ENCODE assay signal across 8 cellular contexts in genomic region chr13:19959831-19960672, GRCh38. TPM values are rescaled to one million over a fixed set of nuclear protein-coding genes. Genes with fewer than 3 reads are reported as not detected.
DNase-seq lines count a peak whose midpoint lies in the region; ATAC-seq and TF ChIP-seq lines count a peak whose summit lies in the region.

No MANE protein-coding gene starts in this region.

- no peaks in the 10 kb centered on the region for H3K27me3 ChIP-seq in CD4-positive, alpha-beta T cell (ENCODE audit: control insufficient read depth, insufficient read depth, low read length)
- H3K27me3 ChIP-seq in lower lobe of right lung (ENCODE audit: low read depth) = no peaks in the 10 kb centered on the region

- peak overlapping the region; percentile 98 for H3K4me3 Mint-ChIP-seq in CD4-positive, alpha-beta T cell
- peak overlapping the region; percentile 94 for H3K4me3 Mint-ChIP-seq in activated CD4-positive, alpha-beta memory T cell treated with anti-CD3 and anti-CD28 coated beads for 36 hours

- H3K4me3 ChIP-seq in lower lobe of right lung = peak overlapping the region; percentile 83

- H3K9me3 ChIP-seq in CD4-positive, alpha-beta T cell (ENCODE audit: control insufficient read depth, low read length) = no peaks in the 10 kb centered on the region
- H3K9me3 ChIP-seq in lower lobe of right lung = no peaks in the 10 kb centered on the region

- peaks cover 28% of the 10 kb centered on the region for H3K4me1 Mint-ChIP-seq in CD4-positive, alpha-beta T cell (ENCODE audit: low read depth)
- peaks cover 35% of the 10 kb centered on the region for H3K4me1 Mint-ChIP-seq in activated CD4-positive, alpha-beta memory T cell treated with anti-CD3 and anti-CD28 coated beads for 36 hours (ENCODE audit: low read depth)

- H3K36me3 ChIP-seq in lower lobe of right lung = peaks cover 3% of the 10 kb centered on the region

- POLR2A ChIA-PET in CD4-positive, alpha-beta T cell (lab: Charles Lee) = interaction anchor here (0.8 to 1.1 kb wide), 5 partner anchors 9 to 326 kb away, joined by 3 to 31 read pairs (median 4); partner anchors contain the start of genes MPHOSPH8, PSPC1 and ZMYM5
- POLR2A ChIA-PET in activated CD4-positive, alpha-beta memory T cell treated with anti-CD3 and anti-CD28 coated beads for 36 hours (lab: Charles Lee) = interaction anchor here (0.8 to 1.0 kb wide), 2 partner anchors 24 to 96 kb away, joined by 4 to 5 read pairs; partner anchors contain the start of gene ZMYM5

- peak; percentile 87 for TF ChIP-seq CTCF in CD4-positive, alpha-beta T cell (IDR thresholded peaks at IDR 0.05)
- TF ChIP-seq CTCF in lower lobe of right lung (IDR thresholded peaks at IDR 0.05) = peak; percentile 90

- CTCF ChIA-PET in CD4-positive, alpha-beta T cell (lab: Charles Lee) = interaction anchor here (0.7 to 1.5 kb wide), 17 partner anchors 9 to 326 kb away, joined by 3 to 12 read pairs (median 5); partner anchors contain the start of genes MPHOSPH8 and ZMYM5
- CTCF ChIA-PET in activated CD4-positive, alpha-beta memory T cell treated with anti-CD3 and anti-CD28 coated beads for 36 hours (lab: Charles Lee) = interaction anchor here (0.6 to 1.1 kb wide), 8 partner anchors 10 to 202 kb away, joined by 3 to 15 read pairs (median 6); partner anchors contain the start of gene ZMYM5

- H3K27ac Mint-ChIP-seq in CD4-positive, alpha-beta T cell = peak overlapping the region; percentile 99
- peak overlapping the region; percentile 96 for H3K27ac Mint-ChIP-seq in activated CD4-positive, alpha-beta memory T cell treated with anti-CD3 and anti-CD28 coated beads for 36 hours

- peak overlapping the region; percentile 93 for H3K27ac ChIP-seq in CD4-positive, alpha-beta T cell (ENCODE audit: low read depth, low read length)
- peak overlapping the region; percentile 98 for H3K27ac ChIP-seq in lower lobe of right lung

- H3K36me3 Mint-ChIP-seq in CD4-positive, alpha-beta T cell (ENCODE audit: low read depth) = peaks cover 46% of the 10 kb centered on the region
- H3K36me3 Mint-ChIP-seq in activated CD4-positive, alpha-beta memory T cell treated with anti-CD3 and anti-CD28 coated beads for 36 hours = peaks cover 9% of the 10 kb centered on the region

- peaks cover 51% of the 10 kb centered on the region for H3K4me1 ChIP-seq in lower lobe of right lung

- H3K27me3 Mint-ChIP-seq in CD4-positive, alpha-beta T cell = no peaks in the 10 kb centered on the region
- H3K27me3 Mint-ChIP-seq in activated CD4-positive, alpha-beta memory T cell treated with anti-CD3 and anti-CD28 coated beads for 36 hours = no peaks in the 10 kb centered on the region

- peak; percentile 75 to 90 (median 79) for DNase-seq in CD4-positive, alpha-beta T cell
- DNase-seq in NCI-H774 (lab: John Stamatoyannopoulos, UW) (peak; percentile 63), ecto neural progenitor cell (ENCODE audit: low spot score) (peak; percentile 88), lower lobe of right lung (peak; percentile 90)
- DNase-seq in activated CD4-positive, alpha-beta memory T cell treated with anti-CD3 and anti-CD28 coated beads for 36 hours = peak; percentile 93
- DNase-seq in stimulated activated CD4-positive, alpha-beta T cell treated with anti-CD3 and anti-CD28 coated beads, TNF-alpha, amount 100 ng/mL, for 24 hours (ENCODE audit: low read depth in 3 of 3) = peak; percentile 71 to 83 (median 82)

- intact Hi-C loops in CD4-positive, alpha-beta T cell (cut with DNase I, micrococcal nuclease) = loop anchor here (2.0 to 10.0 kb wide), 8 partner anchors 31 to 1645 kb away; partner anchors contain the start of genes PSPC1 (in 2 of the 2), EEF1AKMT1 (in 1 of the 2), IFT88 (in 1 of the 2) and MICU2 (in 1 of the 2)
- intact Hi-C loops in activated CD4-positive, alpha-beta memory T cell treated with anti-CD3 and anti-CD28 coated beads for 36 hours (cut with micrococcal nuclease) = loop anchor here (1.0 to 5.0 kb wide), 7 partner anchors 57 to 1642 kb away; partner anchors contain the start of genes CRYL1, MICU2, MPHOSPH8 and PSPC1
- intact Hi-C loops in lower lobe of right lung (cut with DNase I) = no loop called here

- H3K9me3 Mint-ChIP-seq in CD4-positive, alpha-beta T cell = no peaks in the 10 kb centered on the region
- H3K9me3 Mint-ChIP-seq in activated CD4-positive, alpha-beta memory T cell treated with anti-CD3 and anti-CD28 coated beads for 36 hours = no peaks in the 10 kb centered on the region

- peak; percentile 55 for ATAC-seq in CD4-positive, alpha-beta T cell (ENCODE audit: poor library complexity)
- ATAC-seq in GM19397 (IDR thresholded peaks at IDR 0.05; ENCODE audit: unreplicated experiment) (peak; percentile 33), HG03575 (IDR thresholded peaks at IDR 0.05; ENCODE audit: extremely low read depth, insufficient number of reproducible peaks, low FRiP score, unreplicated experiment) (peak; percentile 34), lower lobe of right lung (peak; percentile 71 to 72)

RNA-seq across cellular contexts. Expression of gene ZMYM2, which starts 1.5 kb away (rescaled TPM):
- total RNA-seq in CD4-positive, alpha-beta T cell = 100 to 1,000 TPM; 106 to 110 TPM
- total RNA-seq in activated CD4-positive, alpha-beta memory T cell treated with anti-CD3 and anti-CD28 coated beads for 36 hours = 10 to 100 TPM; 47.7 to 55.8 TPM
- total RNA-seq in lower lobe of right lung = 71.5 TPM

Comparison
In these comparisons a context has a peak if more than half of its experiments do, and no peak if none do; other contexts are left out.
1. Peak in every context shown above with its lines: DNase-seq, ATAC-seq, H3K4me3 ChIP-seq and H3K27ac ChIP-seq.